In genomic region chr16:75529056-75529905, GRCh38 we compare ENCODE assay signal across 2 cellular contexts.
TF ChIP-seq lines count a peak whose summit lies in the region.

No MANE protein-coding gene starts in this region.

TF ChIP-seq in HepG2, 621 proteins besides CTCF, POLR2A, EP300 and RAD21:
- 0 out of 2 replicates have a peak, but pooled peaks have one; percentile 19 for TF ChIP-seq ZFY (CRISPR knock-in tag; IDR thresholded peaks at IDR 0.05)
- no peak for TF ChIP-seq GMEB1 (CRISPR knock-in tag; IDR thresholded peaks at IDR 0.05; ENCODE audit: borderline replicate concordance)

TF ChIP-seq in H1, 55 proteins besides CTCF, POLR2A, EP300 and RAD21:
- no peak for TF ChIP-seq USF2 (IDR thresholded peaks at IDR 0.05; ENCODE audit: low read length)
- no peak for TF ChIP-seq CBX5 (IDR thresholded peaks at IDR 0.05; ENCODE audit: low read depth, low read length)
- TF ChIP-seq SIN3A (conservative IDR thresholded peaks at IDR 0.05 in 1 of 2, IDR thresholded peaks at IDR 0.05 in 1 of 2; ENCODE audit: low read depth in 1 of 2, low read length in 2 of 2) = no peak
- TF ChIP-seq SRF (IDR thresholded peaks at IDR 0.05; ENCODE audit: low read depth, low read length) = no peak
- no peak for TF ChIP-seq SIX5 (IDR thresholded peaks at IDR 0.05; ENCODE audit: low read depth, low read length)
- no peak for TF ChIP-seq GTF2F1 (IDR thresholded peaks at IDR 0.05; ENCODE audit: borderline replicate concordance, low read depth, low read length)
- no peak for TF ChIP-seq RXRA (IDR thresholded peaks at IDR 0.05; ENCODE audit: insufficient read depth, low read depth, low read length)
- TF ChIP-seq KDM5A (IDR thresholded peaks at IDR 0.05; ENCODE audit: low read length) = no peak
- TF ChIP-seq CHD1 (IDR thresholded peaks at IDR 0.05; ENCODE audit: low read depth, low read length) = no peak
- TF ChIP-seq TAF7 (optimal IDR thresholded peaks at IDR 0.05; ENCODE audit: borderline replicate concordance, low read depth, low read length) = no peak
TF ChIP-seq in H1: peak in this region for 0.
